Comparison of ENCODE assay signal across 8 cellular contexts in the genomic region with DNA sequence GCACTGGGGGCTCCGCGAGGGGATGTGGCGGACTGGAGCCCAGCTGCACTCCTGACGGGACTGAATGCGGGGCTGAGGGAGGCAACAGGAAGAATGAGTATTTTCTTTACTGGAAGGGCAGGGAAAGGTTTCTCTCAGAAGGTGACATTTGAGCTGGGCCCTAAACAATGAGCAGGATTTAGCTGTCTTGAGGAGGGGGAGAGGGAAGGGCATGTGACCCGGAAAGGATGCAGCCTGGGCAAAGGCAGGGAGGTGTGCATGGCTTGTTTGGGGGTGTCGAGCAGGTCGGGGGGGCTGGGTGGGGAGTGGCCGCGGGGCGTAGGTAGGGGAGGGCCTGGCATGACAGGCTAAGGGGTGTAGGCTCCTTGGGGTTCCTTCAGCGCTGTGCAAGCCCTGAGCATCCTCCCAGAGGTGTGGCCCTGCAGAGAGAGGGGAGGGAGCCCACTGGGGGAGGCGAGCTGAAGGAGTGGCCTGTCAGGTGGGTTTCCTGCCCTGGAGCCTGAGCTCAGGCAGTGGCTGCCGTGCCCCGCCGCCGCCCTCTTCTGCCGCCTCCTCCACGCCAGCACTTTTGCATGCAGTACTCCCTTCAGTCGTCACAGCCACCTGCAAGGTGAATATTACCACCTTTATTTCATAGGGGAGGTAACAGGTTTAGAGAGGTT. TPM values are rescaled to one million over a fixed set of nuclear protein-coding genes. Genes with fewer than 3 reads are reported as not detected.
A peak's percentile ranks its signal among the peaks of the same experiment; 100 is the strongest.
DNase-seq lines count a peak whose midpoint lies in the region; ATAC-seq lines count a peak whose summit lies in the region.

No MANE protein-coding gene starts in this region.

- H3K4me1 ChIP-seq in trophoblast cell (ENCODE audit: control insufficient read depth in 1 of 2, insufficient read depth in 2 of 2, low read length in 2 of 2): peaks cover 12 to 23% of the 10 kb centered on the region in 2 experiments

- peak overlapping the region; percentile 58 for H3K4me3 ChIP-seq in trophoblast cell (ENCODE audit: low read depth, low read length)

- peak overlapping the region; percentile 72 for H2AFZ ChIP-seq in trophoblast cell (ENCODE audit: insufficient read depth, low read length, poor library complexity)

- peak; percentile 83 for DNase-seq in activated CD8-positive, alpha-beta memory T cell treated with anti-CD3 and anti-CD28 coated beads for 24 hours
- DNase-seq in trophoblast cell: no peak
- no peak for DNase-seq in ecto neural progenitor cell (ENCODE audit: low spot score)

- H2AK5ac ChIP-seq in trophoblast cell (ENCODE audit: low read length): no peak overlapping the region

- no peaks in the 10 kb centered on the region for H3K27me3 ChIP-seq in trophoblast cell (ENCODE audit: insufficient read depth, low read length)

- peak overlapping the region; percentile 66 for H4K12ac ChIP-seq in trophoblast cell (ENCODE audit: low read depth, low read length)

- H2BK12ac ChIP-seq in trophoblast cell (ENCODE audit: low read length): peak overlapping the region; percentile 42

- H3K18ac ChIP-seq in trophoblast cell (ENCODE audit: low read length): peak overlapping the region; percentile 38

- H3K4ac ChIP-seq in trophoblast cell (ENCODE audit: low read depth, low read length): no peak overlapping the region

- no peak overlapping the region for H3K9ac ChIP-seq in trophoblast cell (ENCODE audit: low read length)

- peak overlapping the region; percentile 53 for H4K91ac ChIP-seq in trophoblast cell (ENCODE audit: low read depth, low read length)

- H3K79me2 ChIP-seq in trophoblast cell (ENCODE audit: control insufficient read depth, insufficient read depth, low read length, poor library complexity): no peaks in the 10 kb centered on the region

- peaks cover 10% of the 10 kb centered on the region for H3K79me1 ChIP-seq in trophoblast cell (ENCODE audit: low read length)

- WGBS in trophoblast cell (ENCODE audit: extremely low coverage, insufficient coverage, insufficient read length): no CpG with 5 or more reads among the region's 20 CpGs

- no peak overlapping the region for H3K23ac ChIP-seq in trophoblast cell (ENCODE audit: low read length)

- peak overlapping the region; percentile 27 for H2BK120ac ChIP-seq in trophoblast cell (ENCODE audit: insufficient read depth, low read length, poor library complexity)

- H3K4me2 ChIP-seq in trophoblast cell (ENCODE audit: low read length): peak overlapping the region; percentile 68

- H2BK5ac ChIP-seq in trophoblast cell (ENCODE audit: low read depth, low read length, poor library complexity): peak overlapping the region; percentile 25

- peak overlapping the region; percentile 66 for H3K14ac ChIP-seq in trophoblast cell (ENCODE audit: low read length)

- H3K9me3 ChIP-seq in trophoblast cell (ENCODE audit: insufficient read depth, low read depth, low read length): peaks cover 3% of the 10 kb centered on the region

- peak; percentile 54 for ATAC-seq in GM19324 (IDR thresholded peaks at IDR 0.05; ENCODE audit: low FRiP score, unreplicated experiment)
- ATAC-seq in HG03460 (IDR thresholded peaks at IDR 0.05; ENCODE audit: unreplicated experiment): peak; percentile 47
- ATAC-seq in esophagus mucosa: peak; percentile 58
- no peak for ATAC-seq in HG02973 (IDR thresholded peaks at IDR 0.05; ENCODE audit: unreplicated experiment)
- no peak for ATAC-seq in HG03378 (IDR thresholded peaks at IDR 0.05; ENCODE audit: unreplicated experiment)

- peak overlapping the region; percentile 69 for H3K27ac ChIP-seq in trophoblast cell (ENCODE audit: low read depth, low read length)

- H3K36me3 ChIP-seq in trophoblast cell (ENCODE audit: control insufficient read depth in 1 of 2, insufficient read depth in 2 of 2, low read length in 2 of 2): no peaks in the 10 kb centered on the region

- peak overlapping the region; percentile 91 for H4K8ac ChIP-seq in trophoblast cell (ENCODE audit: low read depth, low read length)

RNA-seq across cellular contexts. Expression of a gene that starts 17.2 kb away (rescaled TPM):
- 1.6 TPM for total RNA-seq in esophagus mucosa
- 1.9 and 2.0 TPM in 2 replicates for polyA plus RNA-seq in trophoblast cell (2013)

RNA-seq across cellular contexts. Expression of a gene that starts 52.8 kb away (rescaled TPM):
- total RNA-seq in esophagus mucosa: 3.9 TPM
- 12.4 and 13.6 TPM in 2 replicates for polyA plus RNA-seq in trophoblast cell (2013)

Comparison
In these comparisons a context has a peak if more than half of its experiments do, and no peak if none do; other contexts are left out.
1. ATAC-seq: peak in GM19324 (single experiment), HG03460 (single experiment) and esophagus mucosa (single experiment); none in HG02973 (single experiment) and HG03378 (single experiment).